19 cellular contexts compared by ENCODE assay signal in genomic region chr20:45850238-45850637, GRCh38. TPM values are rescaled to one million over a fixed set of nuclear protein-coding genes. Genes with fewer than 3 reads are reported as not detected.
DNase-seq lines count a peak whose midpoint lies in the region; ATAC-seq, FAIRE-seq and TF ChIP-seq lines count a peak whose summit lies in the region.
"Had no signal": no experiment of that assay in that cellular context is flagged by ENCODE, and none has a peak within 500 bp of the region (broad histone marks: within the 10 kb centered on the region; RNA-seq: fewer than 3 reads in every experiment).

No MANE protein-coding gene starts in this region.

- H3K4me1 ChIP-seq in HepG2 (ENCODE audit: insufficient read depth, low read length), result peaks cover 4% of the 10 kb centered on the region; the same call in 1 of the 2 replicates
- peaks cover 0 to 3% (median 0%) of the 10 kb centered on the region in 4 donors for H3K4me1 ChIP-seq in right lobe of liver
- H3K4me1 ChIP-seq in adrenal gland (replicated peaks in 1 of 2), result peaks cover 19 to 42% of the 10 kb centered on the region in 2 donors
- H3K4me1 ChIP-seq: BE2C had no signal

- CTCF ChIA-PET in HepG2 (lab: Yijun Ruan, JAX; ENCODE audit: low intra/inter-chr PET ratio, low total read pairs), result no interaction called here

- H2AFZ ChIP-seq in HepG2 (ENCODE audit: low read length), result no peak overlapping the region
- H2AFZ ChIP-seq: GM23338 had no signal

- ATAC-seq in HepG2 (no peak), right lobe of liver (no peak), GM19467 (IDR thresholded peaks at IDR 0.05; ENCODE audit: unreplicated experiment) (no peak)
- ATAC-seq in stimulated activated effector memory CD8-positive, alpha-beta T cell treated with anti-CD3 and anti-CD28 coated beads, Interleukin-12 subunit alpha, Interleukin-12 subunit beta, amount 100 ng/mL, for 72 hours, result no peak
- ATAC-seq: GM23338 had no signal

- no peak overlapping the region for H3K9ac ChIP-seq in HepG2 (ENCODE audit: insufficient read depth, low read depth, low read length)

- no peaks in the 10 kb centered on the region for H3K79me2 ChIP-seq in HepG2 (ENCODE audit: insufficient read depth, low read length)

- H3K36me3 ChIP-seq in HepG2 (replicated peaks in 1 of 2; ENCODE audit: control insufficient read depth in 1 of 2, insufficient read depth in 2 of 2, low read length in 2 of 2) (peaks cover 7 to 11% of the 10 kb centered on the region in 2 experiments; a peak in 4 of 5 replicates), right lobe of liver (peaks cover 0 to 29% (median 4%) of the 10 kb centered on the region in 4 donors), adrenal gland (replicated peaks in 1 of 2) (peaks cover 0 to 39% of the 10 kb centered on the region in 2 donors)

- no peaks in the 10 kb centered on the region for H3K9me3 ChIP-seq in HepG2 (ENCODE audit: low read length)
- H3K9me3 ChIP-seq in right lobe of liver, result no peaks in the 10 kb centered on the region
- no peaks in the 10 kb centered on the region for H3K9me3 ChIP-seq in adrenal gland (replicated peaks in 1 of 3)
- H3K9me3 ChIP-seq: BE2C had no signal

- TF ChIP-seq POLR2A in HepG2 (IDR thresholded peaks at IDR 0.05; ENCODE audit: insufficient read depth in 1 of 2, low read depth in 2 of 2, low read length in 2 of 2), result no peak
- TF ChIP-seq POLR2A in right lobe of liver (IDR thresholded peaks at IDR 0.05), result no peak
- TF ChIP-seq POLR2A in adrenal gland (IDR thresholded peaks at IDR 0.05), result no peak

- H3K4me3 Mint-ChIP-seq in stimulated activated effector memory CD8-positive, alpha-beta T cell treated with anti-CD3 and anti-CD28 coated beads, Interleukin-12 subunit alpha, Interleukin-12 subunit beta, amount 100 ng/mL, for 72 hours, result no peak overlapping the region
- H3K4me3 Mint-ChIP-seq: CD8-positive, alpha-beta memory T cell; GM23338; H9 had no signal

- in situ Hi-C loops in HepG2 (cut with HindIII; ENCODE audit: extremely low pct_ligation_motif_present, low pct_unique_long_range_greater_than_20kb), result no loop called here

- peak overlapping the region; percentile 48 for H3K27ac Mint-ChIP-seq in stimulated activated effector memory CD8-positive, alpha-beta T cell treated with anti-CD3 and anti-CD28 coated beads, Interleukin-12 subunit alpha, Interleukin-12 subunit beta, amount 100 ng/mL, for 72 hours
- H3K27ac Mint-ChIP-seq: GM23338 had no signal

- peaks cover 57% of the 10 kb centered on the region for H3K36me3 Mint-ChIP-seq in stimulated activated effector memory CD8-positive, alpha-beta T cell treated with anti-CD3 and anti-CD28 coated beads, Interleukin-12 subunit alpha, Interleukin-12 subunit beta, amount 100 ng/mL, for 72 hours

- H4K20me1 ChIP-seq in HepG2 (ENCODE audit: insufficient read depth, low read length), result no peaks in the 10 kb centered on the region

- intact Hi-C loops in HepG2 (cut with micrococcal nuclease; ENCODE audit: unreplicated experiment) (no loop called here), right lobe of liver (cut with DNase I) (no loop called here), adrenal gland (cut with DNase I) (no loop called here)

- no peak overlapping the region for H3K27ac ChIP-seq in HepG2 (ENCODE audit: extremely low read length, insufficient read depth, low read length)
- H3K27ac ChIP-seq in right lobe of liver, result no peak overlapping the region
- H3K27ac ChIP-seq in adrenal gland, result peak overlapping the region in 4 of 5 donors; percentile 2 to 70 (median 65)

- POLR2A ChIA-PET in HepG2 (lab: Yijun Ruan, JAX), result interaction anchor here (2.0 kb wide), 1 partner anchor 11 kb away, joined by 6 read pairs; no protein-coding TSS in a partner anchor

- H3K9me3 Mint-ChIP-seq in stimulated activated effector memory CD8-positive, alpha-beta T cell treated with anti-CD3 and anti-CD28 coated beads, Interleukin-12 subunit alpha, Interleukin-12 subunit beta, amount 100 ng/mL, for 72 hours, result no peaks in the 10 kb centered on the region
- H3K9me3 Mint-ChIP-seq: CD4-positive, CD25-positive, alpha-beta regulatory T cell; CD8-positive, alpha-beta memory T cell; GM23338; H9 had no signal

- no peaks in the 10 kb centered on the region for H3K27me3 ChIP-seq in HepG2 (ENCODE audit: control insufficient read depth in 1 of 2, insufficient read depth in 2 of 2, low read length in 2 of 2)
- no peaks in the 10 kb centered on the region for H3K27me3 ChIP-seq in right lobe of liver
- H3K27me3 ChIP-seq in adrenal gland, result no peaks in the 10 kb centered on the region
- H3K27me3 ChIP-seq: BE2C had no signal

- no peak overlapping the region for H3K4me3 ChIP-seq in HepG2 (replicated peaks in 1 of 3; ENCODE audit: insufficient read depth in 1 of 3, low read depth in 2 of 3, low read length in 3 of 3)
- no peak overlapping the region for H3K4me3 ChIP-seq in right lobe of liver
- H3K4me3 ChIP-seq in adrenal gland, result no peak overlapping the region
- H3K4me3 ChIP-seq: GM23338 had no signal

- no peak overlapping the region for H3K4me2 ChIP-seq in HepG2 (ENCODE audit: low read depth, low read length)
- H3K4me2 ChIP-seq: GM23338 had no signal

- no peak for FAIRE-seq in HepG2 (lab: Jason Lieb, UNC)
- FAIRE-seq: A204.1, G401.6, GM12891, GM19239 had no signal

- TF ChIP-seq EP300 in HepG2 (IDR thresholded peaks at IDR 0.05; ENCODE audit: low read depth in 2 of 2, low read length in 2 of 2) (no peak), HepG2 (CRISPR knock-in tag; IDR thresholded peaks at IDR 0.05; ENCODE audit: borderline replicate concordance) (no peak)

- no TSS peak for BruUV-seq in HepG2 (replicated peaks; lab: Mats Ljungman, UMichigan)

- H3K4me1 Mint-ChIP-seq in stimulated activated effector memory CD8-positive, alpha-beta T cell treated with anti-CD3 and anti-CD28 coated beads, Interleukin-12 subunit alpha, Interleukin-12 subunit beta, amount 100 ng/mL, for 72 hours, result peaks cover 6% of the 10 kb centered on the region

- TF ChIP-seq RAD21 in HepG2 (CRISPR knock-in tag; IDR thresholded peaks at IDR 0.05), result no peak

- no peak for TF ChIP-seq CTCF in HepG2 (CRISPR knock-in tag; IDR thresholded peaks at IDR 0.05)
- TF ChIP-seq CTCF in right lobe of liver (IDR thresholded peaks at IDR 0.05), result no peak
- TF ChIP-seq CTCF in adrenal gland (IDR thresholded peaks at IDR 0.05), result no peak

- DNase-seq in HepG2 (ENCODE audit: low spot score) (no peak), right lobe of liver (no peak), adrenal gland (peak in 1 of 7 donors; percentile 12)
- no peak for DNase-seq in stimulated activated effector memory CD8-positive, alpha-beta T cell treated with anti-CD3 and anti-CD28 coated beads, Interleukin-12 subunit alpha, Interleukin-12 subunit beta, amount 100 ng/mL, for 72 hours (ENCODE audit: low spot score in 2 of 2)
- no peak for DNase-seq in activated CD4-positive, CD25-positive, alpha-beta regulatory T cell treated with anti-CD3 and anti-CD28 coated beads, Interleukin-2, amount 50 U/mL, for 72 hours
- DNase-seq: ACHN; BE2C; C1 segment of cervical spinal cord; CD4-positive, CD25-positive, alpha-beta regulatory T cell; CD8-positive, alpha-beta memory T cell; COR-L47; DMS 273 treated with DMSO at 0.1 percent for 48 hours; H9 had no signal

- WGBS in HepG2 (ENCODE audit: low lambda C conversion rate), result 100% methylated on average over 2 of the region's 2 CpGs
- WGBS in right lobe of liver (ENCODE audit: insufficient coverage, low coverage, low lambda C conversion rate, missing lambda C conversion rate), result 92% methylated on average over 2 of the region's 2 CpGs
- 94 to 100% (median 96%) methylated on average over 1 to 2 of the region's 2 CpGs for WGBS in adrenal gland, 4 donors

RNA-seq across cellular contexts. Expression of gene ACOT8, which starts 7.0 kb away (rescaled TPM):
- total RNA-seq in HepG2 (2016; rRNA removed; fragmentation: Illumina TruSeq; extraction: Trizol), result 31.4 and 39.1 TPM in 2 replicates
- 13.6 and 16.0 TPM in 2 replicates for total RNA-seq in HepG2 (2016; cell fraction: cytosol; rRNA removed; fragmentation: Illumina TruSeq; extraction: Trizol; ENCODE audit: low read depth)
- total RNA-seq in HepG2 (2016; cell fraction: insoluble cytoplasmic fraction; rRNA removed; fragmentation: Illumina TruSeq; extraction: Trizol), result 30.3 and 38.0 TPM in 2 replicates
- 19.0 and 20.4 TPM in 2 replicates for total RNA-seq in HepG2 (2016; cell fraction: membrane; rRNA removed; fragmentation: Illumina TruSeq; extraction: Trizol)
- total RNA-seq in HepG2 (2016; cell fraction: nucleus; rRNA removed; fragmentation: Illumina TruSeq; extraction: Trizol), result 17.7 and 20.1 TPM in 2 replicates
- 45.5 and 54.4 TPM in 2 replicates for polyA plus RNA-seq in HepG2 (2011; rRNA removed)
- polyA plus RNA-seq in HepG2 (2011; cell fraction: cytosol; rRNA removed), result 50.4 and 73.4 TPM in 2 replicates
- 70.1 and 71.8 TPM in 2 replicates for polyA plus RNA-seq in HepG2 (2011; cell fraction: nucleus; rRNA removed)
- 16.3 and 20.3 TPM in 2 replicates for polyA plus RNA-seq in HepG2 (2012)
- polyA plus RNA-seq in HepG2 (2016; cell fraction: cytosol; fragmentation: Illumina TruSeq; extraction: Trizol; ENCODE audit: low read depth), result 11.4 and 13.6 TPM in 2 replicates
- 33.1 and 35.2 TPM in 2 replicates for polyA plus RNA-seq in HepG2 (2016; cell fraction: insoluble cytoplasmic fraction; fragmentation: Illumina TruSeq; extraction: Trizol; ENCODE audit: low read depth)
- 13.3 and 16.5 TPM in 2 replicates for polyA plus RNA-seq in HepG2 (2016; cell fraction: membrane; fragmentation: Illumina TruSeq; extraction: Trizol; ENCODE audit: low read depth)
- 27.1 and 29.1 TPM in 2 replicates for polyA plus RNA-seq in HepG2 (2016; cell fraction: nucleus; fragmentation: Illumina TruSeq; extraction: Trizol; ENCODE audit: insufficient read depth, low read depth)
- 60.4 and 71.0 TPM in 2 replicates for polyA minus RNA-seq in HepG2 (2011; rRNA and poly(A)+ RNA removed; ENCODE audit: low replicate concordance)
- polyA minus RNA-seq in HepG2 (2011; cell fraction: cytosol; rRNA and poly(A)+ RNA removed), result 13.3 and 13.7 TPM in 2 replicates
- polyA minus RNA-seq in HepG2 (2011; cell fraction: nucleus; rRNA and poly(A)+ RNA removed), result 30.1 and 36.4 TPM in 2 replicates
- total RNA-seq in right lobe of liver, result 10 to 100 TPM; 13.9 to 32.1 (median 19.4) TPM
- 100 to 1,000 TPM in 1 of 8 donors, 10 to 100 TPM in 7; 34.6 to 134 (median 62.5) TPM for total RNA-seq in adrenal gland
- polyA plus RNA-seq in adrenal gland, result 10 to 100 TPM; 33.7 to 78.8 (median 49.3) TPM

RNA-seq across cellular contexts. Expression of gene ZSWIM3, which starts 7.2 kb away (rescaled TPM):
- total RNA-seq in HepG2 (2016; rRNA removed; fragmentation: Illumina TruSeq; extraction: Trizol), result 5.8 and 7.3 TPM in 2 replicates
- 0.81 and 1.2 TPM in 2 replicates for total RNA-seq in HepG2 (2016; cell fraction: cytosol; rRNA removed; fragmentation: Illumina TruSeq; extraction: Trizol; ENCODE audit: low read depth)
- 5.4 and 6.5 TPM in 2 replicates for total RNA-seq in HepG2 (2016; cell fraction: insoluble cytoplasmic fraction; rRNA removed; fragmentation: Illumina TruSeq; extraction: Trizol)
- total RNA-seq in HepG2 (2016; cell fraction: membrane; rRNA removed; fragmentation: Illumina TruSeq; extraction: Trizol), result 2.4 and 2.6 TPM in 2 replicates
- total RNA-seq in HepG2 (2016; cell fraction: nucleus; rRNA removed; fragmentation: Illumina TruSeq; extraction: Trizol), result 3.2 and 3.8 TPM in 2 replicates
- polyA plus RNA-seq in HepG2 (2011; rRNA removed), result 5.2 and 7.1 TPM in 2 replicates
- polyA plus RNA-seq in HepG2 (2011; cell fraction: cytosol; rRNA removed), result 5.2 and 6.1 TPM in 2 replicates
- 3.7 and 5.1 TPM in 2 replicates for polyA plus RNA-seq in HepG2 (2011; cell fraction: nucleus; rRNA removed)
- polyA plus RNA-seq in HepG2 (2012), result 3.8 and 4.3 TPM in 2 replicates
- 0.27 and 0.34 TPM in 2 replicates for polyA plus RNA-seq in HepG2 (2016; cell fraction: cytosol; fragmentation: Illumina TruSeq; extraction: Trizol; ENCODE audit: low read depth)
- 3.5 and 4.2 TPM in 2 replicates for polyA plus RNA-seq in HepG2 (2016; cell fraction: insoluble cytoplasmic fraction; fragmentation: Illumina TruSeq; extraction: Trizol; ENCODE audit: low read depth)
- polyA plus RNA-seq in HepG2 (2016; cell fraction: membrane; fragmentation: Illumina TruSeq; extraction: Trizol; ENCODE audit: low read depth), result 0.60 and 1.0 TPM in 2 replicates
- 4.9 and 5.3 TPM in 2 replicates for polyA plus RNA-seq in HepG2 (2016; cell fraction: nucleus; fragmentation: Illumina TruSeq; extraction: Trizol; ENCODE audit: insufficient read depth, low read depth)
- polyA minus RNA-seq in HepG2 (2011; rRNA and poly(A)+ RNA removed; ENCODE audit: low replicate concordance), result 18.3 and 18.9 TPM in 2 replicates
- 6.0 and 8.8 TPM in 2 replicates for polyA minus RNA-seq in HepG2 (2011; cell fraction: cytosol; rRNA and poly(A)+ RNA removed)
- 3.6 and 5.2 TPM in 2 replicates for polyA minus RNA-seq in HepG2 (2011; cell fraction: nucleus; rRNA and poly(A)+ RNA removed)
- total RNA-seq in right lobe of liver, result 1 to 10 TPM; 1.7 to 2.7 (median 1.9) TPM
- total RNA-seq in adrenal gland, result 1 to 10 TPM; 3.7 to 9.3 (median 6.3) TPM
- 1 to 10 TPM; 2.9 to 4.2 (median 3.1) TPM for polyA plus RNA-seq in adrenal gland

RNA-seq across cellular contexts. Expression of gene SNX21, which starts 16.6 kb away (rescaled TPM):
- total RNA-seq in HepG2 (2016; rRNA removed; fragmentation: Illumina TruSeq; extraction: Trizol), result 9.3 and 12.8 TPM in 2 replicates
- 3.2 and 4.1 TPM in 2 replicates for total RNA-seq in HepG2 (2016; cell fraction: cytosol; rRNA removed; fragmentation: Illumina TruSeq; extraction: Trizol; ENCODE audit: low read depth)
- 8.3 and 13.1 TPM in 2 replicates for total RNA-seq in HepG2 (2016; cell fraction: insoluble cytoplasmic fraction; rRNA removed; fragmentation: Illumina TruSeq; extraction: Trizol)
- total RNA-seq in HepG2 (2016; cell fraction: membrane; rRNA removed; fragmentation: Illumina TruSeq; extraction: Trizol), result 8.2 and 11.5 TPM in 2 replicates
- total RNA-seq in HepG2 (2016; cell fraction: nucleus; rRNA removed; fragmentation: Illumina TruSeq; extraction: Trizol), result 8.8 and 9.6 TPM in 2 replicates
- polyA plus RNA-seq in HepG2 (2011; rRNA removed), result 7.7 and 9.3 TPM in 2 replicates
- 5.3 and 8.0 TPM in 2 replicates for polyA plus RNA-seq in HepG2 (2011; cell fraction: cytosol; rRNA removed)
- polyA plus RNA-seq in HepG2 (2011; cell fraction: nucleus; rRNA removed), result 19.8 and 23.5 TPM in 2 replicates
- polyA plus RNA-seq in HepG2 (2012), result 2.8 and 3.5 TPM in 2 replicates
- polyA plus RNA-seq in HepG2 (2016; cell fraction: cytosol; fragmentation: Illumina TruSeq; extraction: Trizol; ENCODE audit: low read depth), result 3.6 and 3.9 TPM in 2 replicates
- 9.9 and 11.5 TPM in 2 replicates for polyA plus RNA-seq in HepG2 (2016; cell fraction: insoluble cytoplasmic fraction; fragmentation: Illumina TruSeq; extraction: Trizol; ENCODE audit: low read depth)
- polyA plus RNA-seq in HepG2 (2016; cell fraction: membrane; fragmentation: Illumina TruSeq; extraction: Trizol; ENCODE audit: low read depth), result 7.4 and 8.6 TPM in 2 replicates
- polyA plus RNA-seq in HepG2 (2016; cell fraction: nucleus; fragmentation: Illumina TruSeq; extraction: Trizol; ENCODE audit: insufficient read depth, low read depth), result 12.4 and 16.9 TPM in 2 replicates
- 4.7 and 14.9 TPM in 2 replicates for polyA minus RNA-seq in HepG2 (2011; rRNA and poly(A)+ RNA removed; ENCODE audit: low replicate concordance)
- 5.2 and 5.3 TPM in 2 replicates for polyA minus RNA-seq in HepG2 (2011; cell fraction: cytosol; rRNA and poly(A)+ RNA removed)
- 13.4 and 17.7 TPM in 2 replicates for polyA minus RNA-seq in HepG2 (2011; cell fraction: nucleus; rRNA and poly(A)+ RNA removed)
- total RNA-seq in right lobe of liver, result 10 to 100 TPM in 2 of 6 experiments, 1 to 10 TPM in 4; 3.4 to 21.8 (median 6.8) TPM
- 100 to 1,000 TPM in 3 of 8 donors, 10 to 100 TPM in 5; 61.6 to 183 (median 97.8) TPM for total RNA-seq in adrenal gland
- 10 to 100 TPM; 35.1 to 66.3 (median 43.9) TPM for polyA plus RNA-seq in adrenal gland

RNA-seq across cellular contexts. Expression of gene TNNC2, which starts 23.1 kb away (rescaled TPM):
- 4.7 and 7.1 TPM in 2 replicates for total RNA-seq in HepG2 (2016; rRNA removed; fragmentation: Illumina TruSeq; extraction: Trizol)
- 1.9 TPM in 2 replicates for total RNA-seq in HepG2 (2016; cell fraction: cytosol; rRNA removed; fragmentation: Illumina TruSeq; extraction: Trizol; ENCODE audit: low read depth)
- total RNA-seq in HepG2 (2016; cell fraction: insoluble cytoplasmic fraction; rRNA removed; fragmentation: Illumina TruSeq; extraction: Trizol), result 3.9 and 7.3 TPM in 2 replicates
- 1.4 and 2.9 TPM in 2 replicates for total RNA-seq in HepG2 (2016; cell fraction: membrane; rRNA removed; fragmentation: Illumina TruSeq; extraction: Trizol)
- 0.78 and 1.0 TPM in 2 replicates for total RNA-seq in HepG2 (2016; cell fraction: nucleus; rRNA removed; fragmentation: Illumina TruSeq; extraction: Trizol)
- polyA plus RNA-seq in HepG2 (2011; rRNA removed), result 1.8 and 2.5 TPM in 2 replicates
- 4.6 and 5.7 TPM in 2 replicates for polyA plus RNA-seq in HepG2 (2011; cell fraction: cytosol; rRNA removed)
- 1.7 and 1.9 TPM in 2 replicates for polyA plus RNA-seq in HepG2 (2011; cell fraction: nucleus; rRNA removed)
- polyA plus RNA-seq in HepG2 (2012), result 2.2 and 3.6 TPM in 2 replicates
- 1.7 and 2.4 TPM in 2 replicates for polyA plus RNA-seq in HepG2 (2016; cell fraction: cytosol; fragmentation: Illumina TruSeq; extraction: Trizol; ENCODE audit: low read depth)
- 8.8 and 10.1 TPM in 2 replicates for polyA plus RNA-seq in HepG2 (2016; cell fraction: insoluble cytoplasmic fraction; fragmentation: Illumina TruSeq; extraction: Trizol; ENCODE audit: low read depth)
- polyA plus RNA-seq in HepG2 (2016; cell fraction: membrane; fragmentation: Illumina TruSeq; extraction: Trizol; ENCODE audit: low read depth), result 1.5 and 1.8 TPM in 2 replicates
- 3.3 and 3.6 TPM in 2 replicates for polyA plus RNA-seq in HepG2 (2016; cell fraction: nucleus; fragmentation: Illumina TruSeq; extraction: Trizol; ENCODE audit: insufficient read depth, low read depth)
- 1.7 and 2.9 TPM in 2 replicates for polyA minus RNA-seq in HepG2 (2011; rRNA and poly(A)+ RNA removed; ENCODE audit: low replicate concordance)
- 1.3 TPM in 1 of 2 replicates, not detected in the other for polyA minus RNA-seq in HepG2 (2011; cell fraction: cytosol; rRNA and poly(A)+ RNA removed)
- 1.3 and 1.7 TPM in 2 replicates for polyA minus RNA-seq in HepG2 (2011; cell fraction: nucleus; rRNA and poly(A)+ RNA removed)
- 1 to 10 TPM in 1 of 6 experiments, under 1 TPM in 2, not detected in 3; 0.37 to 3.5 (median 0.86) TPM for total RNA-seq in right lobe of liver
- 1 to 10 TPM in 6 of 8 donors, not detected in 2; 1.4 to 8.4 (median 2.5) TPM for total RNA-seq in adrenal gland
- polyA plus RNA-seq in adrenal gland, result 10 to 100 TPM in 1 of 3 donors, 1 to 10 TPM in 2; 4.3 to 16.9 (median 8.2) TPM
- total RNA-seq: CD8-positive, alpha-beta memory T cell had no signal

RNA-seq across cellular contexts. Expression of gene ZSWIM1, which starts 30.8 kb away (rescaled TPM):
- total RNA-seq in HepG2 (2016; rRNA removed; fragmentation: Illumina TruSeq; extraction: Trizol) (11.7 and 16.5 TPM in 2 replicates), right lobe of liver (1 to 10 TPM; 2.4 to 3.3 (median 3.1) TPM), adrenal gland (10 to 100 TPM; 15.9 to 22.1 (median 19.9) TPM)
- total RNA-seq in HepG2 (2016; cell fraction: cytosol; rRNA removed; fragmentation: Illumina TruSeq; extraction: Trizol; ENCODE audit: low read depth), result 3.2 and 3.6 TPM in 2 replicates
- 12.7 and 15.4 TPM in 2 replicates for total RNA-seq in HepG2 (2016; cell fraction: insoluble cytoplasmic fraction; rRNA removed; fragmentation: Illumina TruSeq; extraction: Trizol)
- total RNA-seq in HepG2 (2016; cell fraction: membrane; rRNA removed; fragmentation: Illumina TruSeq; extraction: Trizol), result 11.0 and 11.3 TPM in 2 replicates
- 5.7 and 7.6 TPM in 2 replicates for total RNA-seq in HepG2 (2016; cell fraction: nucleus; rRNA removed; fragmentation: Illumina TruSeq; extraction: Trizol)
- polyA plus RNA-seq in HepG2 (2011; rRNA removed) (9.0 and 9.5 TPM in 2 replicates), adrenal gland (10 to 100 TPM in 1 of 3 donors, 1 to 10 TPM in 2; 4.2 to 19.2 (median 5.6) TPM)
- 7.0 and 7.5 TPM in 2 replicates for polyA plus RNA-seq in HepG2 (2011; cell fraction: cytosol; rRNA removed)
- polyA plus RNA-seq in HepG2 (2011; cell fraction: nucleus; rRNA removed), result 12.5 and 14.3 TPM in 2 replicates
- polyA plus RNA-seq in HepG2 (2012), result 10.5 and 11.2 TPM in 2 replicates
- polyA plus RNA-seq in HepG2 (2016; cell fraction: cytosol; fragmentation: Illumina TruSeq; extraction: Trizol; ENCODE audit: low read depth), result 2.1 TPM in 2 replicates
- 13.3 and 15.8 TPM in 2 replicates for polyA plus RNA-seq in HepG2 (2016; cell fraction: insoluble cytoplasmic fraction; fragmentation: Illumina TruSeq; extraction: Trizol; ENCODE audit: low read depth)
- 5.7 and 6.2 TPM in 2 replicates for polyA plus RNA-seq in HepG2 (2016; cell fraction: membrane; fragmentation: Illumina TruSeq; extraction: Trizol; ENCODE audit: low read depth)
- 12.4 and 13.9 TPM in 2 replicates for polyA plus RNA-seq in HepG2 (2016; cell fraction: nucleus; fragmentation: Illumina TruSeq; extraction: Trizol; ENCODE audit: insufficient read depth, low read depth)
- 41.6 and 51.8 TPM in 2 replicates for polyA minus RNA-seq in HepG2 (2011; rRNA and poly(A)+ RNA removed; ENCODE audit: low replicate concordance)
- 12.9 and 15.0 TPM in 2 replicates for polyA minus RNA-seq in HepG2 (2011; cell fraction: cytosol; rRNA and poly(A)+ RNA removed)
- polyA minus RNA-seq in HepG2 (2011; cell fraction: nucleus; rRNA and poly(A)+ RNA removed), result 10.4 and 12.7 TPM in 2 replicates

Comparison
In these comparisons a context has a peak if more than half of its experiments do, and no peak if none do; other contexts are left out.
1. H3K27ac ChIP-seq: peak in adrenal gland (4 of 5); none in HepG2 (single experiment) and right lobe of liver (0 of 3).